ENCODE assay signal across 1 cellular context in the genomic region with DNA sequence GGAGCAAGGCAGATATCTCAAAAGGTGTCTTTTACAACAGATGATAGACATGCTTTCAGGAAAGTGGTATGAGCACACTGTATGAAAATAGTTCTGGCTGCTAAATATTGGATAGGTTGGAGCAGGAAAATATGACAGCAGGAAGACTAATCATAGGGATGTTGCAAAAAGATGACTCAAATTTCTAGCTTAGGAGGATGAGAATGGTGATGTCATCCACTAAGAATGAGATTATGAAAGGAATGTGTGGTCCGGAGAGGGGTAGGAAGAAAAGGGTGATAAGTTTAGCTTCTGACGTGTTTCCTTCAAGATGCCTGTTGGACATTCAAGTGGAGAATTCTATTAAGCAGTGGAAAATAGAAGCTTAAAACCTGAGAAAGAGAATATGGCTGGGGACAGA.
A peak's percentile ranks its signal among the peaks of the same experiment; 100 is the strongest.
TF ChIP-seq lines count a peak whose summit lies in the region.

No MANE protein-coding gene starts in this region.

TF ChIP-seq in HEK293, 187 proteins besides CTCF, POLR2A, EP300 and RAD21 (continued from another document and continues in another):
- TF ChIP-seq, protein P1, sequence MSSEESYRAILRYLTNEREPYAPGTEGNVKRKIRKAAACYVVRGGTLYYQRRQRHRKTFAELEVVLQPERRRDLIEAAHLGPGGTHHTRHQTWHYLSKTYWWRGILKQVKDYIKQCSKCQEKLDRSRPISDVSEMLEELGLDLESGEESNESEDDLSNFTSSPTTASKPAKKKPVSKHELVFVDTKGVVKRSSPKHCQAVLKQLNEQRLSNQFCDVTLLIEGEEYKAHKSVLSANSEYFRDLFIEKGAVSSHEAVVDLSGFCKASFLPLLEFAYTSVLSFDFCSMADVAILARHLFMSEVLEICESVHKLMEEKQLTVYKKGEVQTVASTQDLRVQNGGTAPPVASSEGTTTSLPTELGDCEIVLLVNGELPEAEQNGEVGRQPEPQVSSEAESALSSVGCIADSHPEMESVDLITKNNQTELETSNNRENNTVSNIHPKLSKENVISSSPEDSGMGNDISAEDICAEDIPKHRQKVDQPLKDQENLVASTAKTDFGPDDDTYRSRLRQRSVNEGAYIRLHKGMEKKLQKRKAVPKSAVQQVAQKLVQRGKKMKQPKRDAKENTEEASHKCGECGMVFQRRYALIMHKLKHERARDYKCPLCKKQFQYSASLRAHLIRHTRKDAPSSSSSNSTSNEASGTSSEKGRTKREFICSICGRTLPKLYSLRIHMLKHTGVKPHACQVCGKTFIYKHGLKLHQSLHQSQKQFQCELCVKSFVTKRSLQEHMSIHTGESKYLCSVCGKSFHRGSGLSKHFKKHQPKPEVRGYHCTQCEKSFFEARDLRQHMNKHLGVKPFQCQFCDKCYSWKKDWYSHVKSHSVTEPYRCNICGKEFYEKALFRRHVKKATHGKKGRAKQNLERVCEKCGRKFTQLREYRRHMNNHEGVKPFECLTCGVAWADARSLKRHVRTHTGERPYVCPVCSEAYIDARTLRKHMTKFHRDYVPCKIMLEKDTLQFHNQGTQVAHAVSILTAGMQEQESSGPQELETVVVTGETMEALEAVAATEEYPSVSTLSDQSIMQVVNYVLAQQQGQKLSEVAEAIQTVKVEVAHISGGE (tag by site-specific recombination; conservative IDR thresholded peaks at IDR 0.05; ENCODE audit: low read depth): no peak
- TF ChIP-seq ZNF391 (tag by site-specific recombination; IDR thresholded peaks at IDR 0.05; ENCODE audit: borderline replicate concordance, low read depth) (no peak), ZNF2 (tag by site-specific recombination; IDR thresholded peaks at IDR 0.05) (no peak), ZNF248 (tag by site-specific recombination; IDR thresholded peaks at IDR 0.05) (no peak), ZNF140 (tag by site-specific recombination; IDR thresholded peaks at IDR 0.05) (no peak), ZBTB7A (tag by site-specific recombination; IDR thresholded peaks at IDR 0.05; ENCODE audit: low read depth) (no peak), KLF9 (tag by site-specific recombination; IDR thresholded peaks at IDR 0.05; ENCODE audit: low read depth) (no peak), ZFP41 (tag by site-specific recombination; IDR thresholded peaks at IDR 0.05; ENCODE audit: borderline replicate concordance) (no peak), ZNF623 (tag by site-specific recombination; IDR thresholded peaks at IDR 0.05) (no peak), ZNF221 (tag by site-specific recombination; IDR thresholded peaks at IDR 0.05; ENCODE audit: borderline replicate concordance) (no peak), KLF8 (tag by site-specific recombination; IDR thresholded peaks at IDR 0.05) (peak; percentile 41; the same call in 1 of the 2 replicates), SP2 (tag by site-specific recombination; IDR thresholded peaks at IDR 0.05) (no peak), ZNF530 (tag by site-specific recombination; IDR thresholded peaks at IDR 0.05; ENCODE audit: low read depth) (no peak), KLF1 (tag by site-specific recombination; IDR thresholded peaks at IDR 0.05) (no peak), HOXA7 (CRISPR knock-in tag; IDR thresholded peaks at IDR 0.05; ENCODE audit: borderline replicate concordance) (no peak), PRDM1 (tag by site-specific recombination; IDR thresholded peaks at IDR 0.05) (peak; percentile 57; the same call in 1 of the 2 replicates), ZNF133 (tag by site-specific recombination; IDR thresholded peaks at IDR 0.05) (no peak), KLF10 (tag by site-specific recombination; IDR thresholded peaks at IDR 0.05) (no peak), ZNF174 (tag by site-specific recombination; IDR thresholded peaks at IDR 0.05) (no peak), ZNF660 (tag by site-specific recombination; IDR thresholded peaks at IDR 0.05) (no peak), SP7 (tag by site-specific recombination; IDR thresholded peaks at IDR 0.05) (peak; percentile 76), ZNF184 (tag by site-specific recombination; IDR thresholded peaks at IDR 0.05) (no peak), ZFP37 (tag by site-specific recombination; IDR thresholded peaks at IDR 0.05) (0 out of 2 replicates have a peak, but pooled peaks have one; percentile 33), IKZF3 (tag by site-specific recombination; IDR thresholded peaks at IDR 0.05) (no peak), ZNF747 (tag by site-specific recombination; IDR thresholded peaks at IDR 0.05) (no peak), ZNF10 (tag by site-specific recombination; IDR thresholded peaks at IDR 0.05) (no peak), KLF7 (tag by site-specific recombination; IDR thresholded peaks at IDR 0.05; ENCODE audit: borderline replicate concordance) (no peak), ZSCAN30 (tag by site-specific recombination; IDR thresholded peaks at IDR 0.05) (no peak), HOXD13 (CRISPR knock-in tag; IDR thresholded peaks at IDR 0.05; ENCODE audit: borderline replicate concordance) (no peak), ZNF610 (tag by site-specific recombination; IDR thresholded peaks at IDR 0.05; ENCODE audit: borderline replicate concordance) (no peak), ZNF324 (tag by site-specific recombination; IDR thresholded peaks at IDR 0.05) (no peak), ZBTB21 (tag by site-specific recombination; IDR thresholded peaks at IDR 0.05) (peak; percentile 78), HOXC10 (CRISPR knock-in tag; IDR thresholded peaks at IDR 0.05) (no peak), ZNF600 (tag by site-specific recombination; IDR thresholded peaks at IDR 0.05) (0 out of 2 replicates have a peak, but pooled peaks have one; percentile 42), TRIM28 (IDR thresholded peaks at IDR 0.05; ENCODE audit: borderline replicate concordance, low read length) (no peak), ZNF292 (tag by site-specific recombination; IDR thresholded peaks at IDR 0.05; ENCODE audit: borderline replicate concordance, low read depth) (no peak), ZFP69B (tag by site-specific recombination; IDR thresholded peaks at IDR 0.05) (no peak), GLI2 (tag by site-specific recombination; IDR thresholded peaks at IDR 0.05; ENCODE audit: borderline replicate concordance, low read depth) (no peak), ZNF585B (tag by site-specific recombination; IDR thresholded peaks at IDR 0.05) (no peak), ZNF521 (tag by site-specific recombination; IDR thresholded peaks at IDR 0.05) (no peak), ZBTB20 (tag by site-specific recombination; IDR thresholded peaks at IDR 0.05) (no peak)
- TF ChIP-seq, protein P2, sequence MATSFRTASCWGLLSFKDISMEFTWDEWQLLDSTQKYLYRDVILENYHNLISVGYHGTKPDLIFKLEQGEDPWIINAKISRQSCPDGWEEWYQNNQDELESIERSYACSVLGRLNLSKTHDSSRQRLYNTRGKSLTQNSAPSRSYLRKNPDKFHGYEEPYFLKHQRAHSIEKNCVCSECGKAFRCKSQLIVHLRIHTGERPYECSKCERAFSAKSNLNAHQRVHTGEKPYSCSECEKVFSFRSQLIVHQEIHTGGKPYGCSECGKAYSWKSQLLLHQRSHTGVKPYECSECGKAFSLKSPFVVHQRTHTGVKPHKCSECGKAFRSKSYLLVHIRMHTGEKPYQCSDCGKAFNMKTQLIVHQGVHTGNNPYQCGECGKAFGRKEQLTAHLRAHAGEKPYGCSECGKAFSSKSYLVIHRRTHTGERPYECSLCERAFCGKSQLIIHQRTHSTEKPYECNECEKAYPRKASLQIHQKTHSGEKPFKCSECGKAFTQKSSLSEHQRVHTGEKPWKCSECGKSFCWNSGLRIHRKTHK (tag by site-specific recombination; IDR thresholded peaks at IDR 0.05): no peak
- TF ChIP-seq, protein P3, sequence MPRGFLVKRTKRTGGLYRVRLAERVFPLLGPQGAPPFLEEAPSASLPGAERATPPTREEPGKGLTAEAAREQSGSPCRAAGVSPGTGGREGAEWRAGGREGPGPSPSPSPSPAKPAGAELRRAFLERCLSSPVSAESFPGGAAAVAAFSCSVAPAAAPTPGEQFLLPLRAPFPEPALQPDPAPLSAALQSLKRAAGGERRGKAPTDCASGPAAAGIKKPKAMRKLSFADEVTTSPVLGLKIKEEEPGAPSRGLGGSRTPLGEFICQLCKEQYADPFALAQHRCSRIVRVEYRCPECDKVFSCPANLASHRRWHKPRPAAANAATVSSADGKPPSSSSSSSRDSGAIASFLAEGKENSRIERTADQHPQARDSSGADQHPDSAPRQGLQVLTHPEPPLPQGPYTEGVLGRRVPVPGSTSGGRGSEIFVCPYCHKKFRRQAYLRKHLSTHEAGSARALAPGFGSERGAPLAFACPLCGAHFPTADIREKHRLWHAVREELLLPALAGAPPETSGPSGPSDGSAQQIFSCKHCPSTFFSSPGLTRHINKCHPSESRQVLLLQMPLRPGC (tag by site-specific recombination; IDR thresholded peaks at IDR 0.05): no peak
- TF ChIP-seq, protein P4, sequence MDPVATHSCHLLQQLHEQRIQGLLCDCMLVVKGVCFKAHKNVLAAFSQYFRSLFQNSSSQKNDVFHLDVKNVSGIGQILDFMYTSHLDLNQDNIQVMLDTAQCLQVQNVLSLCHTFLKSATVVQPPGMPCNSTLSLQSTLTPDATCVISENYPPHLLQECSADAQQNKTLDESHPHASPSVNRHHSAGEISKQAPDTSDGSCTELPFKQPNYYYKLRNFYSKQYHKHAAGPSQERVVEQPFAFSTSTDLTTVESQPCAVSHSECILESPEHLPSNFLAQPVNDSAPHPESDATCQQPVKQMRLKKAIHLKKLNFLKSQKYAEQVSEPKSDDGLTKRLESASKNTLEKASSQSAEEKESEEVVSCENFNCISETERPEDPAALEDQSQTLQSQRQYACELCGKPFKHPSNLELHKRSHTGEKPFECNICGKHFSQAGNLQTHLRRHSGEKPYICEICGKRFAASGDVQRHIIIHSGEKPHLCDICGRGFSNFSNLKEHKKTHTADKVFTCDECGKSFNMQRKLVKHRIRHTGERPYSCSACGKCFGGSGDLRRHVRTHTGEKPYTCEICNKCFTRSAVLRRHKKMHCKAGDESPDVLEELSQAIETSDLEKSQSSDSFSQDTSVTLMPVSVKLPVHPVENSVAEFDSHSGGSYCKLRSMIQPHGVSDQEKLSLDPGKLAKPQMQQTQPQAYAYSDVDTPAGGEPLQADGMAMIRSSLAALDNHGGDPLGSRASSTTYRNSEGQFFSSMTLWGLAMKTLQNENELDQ (tag by site-specific recombination; IDR thresholded peaks at IDR 0.05; ENCODE audit: low read depth): no peak
- TF ChIP-seq, protein P5, sequence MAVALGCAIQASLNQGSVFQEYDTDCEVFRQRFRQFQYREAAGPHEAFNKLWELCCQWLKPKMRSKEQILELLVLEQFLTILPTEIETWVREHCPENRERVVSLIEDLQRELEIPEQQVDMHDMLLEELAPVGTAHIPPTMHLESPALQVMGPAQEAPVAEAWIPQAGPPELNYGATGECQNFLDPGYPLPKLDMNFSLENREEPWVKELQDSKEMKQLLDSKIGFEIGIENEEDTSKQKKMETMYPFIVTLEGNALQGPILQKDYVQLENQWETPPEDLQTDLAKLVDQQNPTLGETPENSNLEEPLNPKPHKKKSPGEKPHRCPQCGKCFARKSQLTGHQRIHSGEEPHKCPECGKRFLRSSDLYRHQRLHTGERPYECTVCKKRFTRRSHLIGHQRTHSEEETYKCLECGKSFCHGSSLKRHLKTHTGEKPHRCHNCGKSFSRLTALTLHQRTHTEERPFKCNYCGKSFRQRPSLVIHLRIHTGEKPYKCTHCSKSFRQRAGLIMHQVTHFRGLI (tag by site-specific recombination; IDR thresholded peaks at IDR 0.05): no peak
- TF ChIP-seq, protein P6, sequence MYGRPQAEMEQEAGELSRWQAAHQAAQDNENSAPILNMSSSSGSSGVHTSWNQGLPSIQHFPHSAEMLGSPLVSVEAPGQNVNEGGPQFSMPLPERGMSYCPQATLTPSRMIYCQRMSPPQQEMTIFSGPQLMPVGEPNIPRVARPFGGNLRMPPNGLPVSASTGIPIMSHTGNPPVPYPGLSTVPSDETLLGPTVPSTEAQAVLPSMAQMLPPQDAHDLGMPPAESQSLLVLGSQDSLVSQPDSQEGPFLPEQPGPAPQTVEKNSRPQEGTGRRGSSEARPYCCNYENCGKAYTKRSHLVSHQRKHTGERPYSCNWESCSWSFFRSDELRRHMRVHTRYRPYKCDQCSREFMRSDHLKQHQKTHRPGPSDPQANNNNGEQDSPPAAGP (tag by site-specific recombination; IDR thresholded peaks at IDR 0.05): no peak
- TF ChIP-seq, protein P7, sequence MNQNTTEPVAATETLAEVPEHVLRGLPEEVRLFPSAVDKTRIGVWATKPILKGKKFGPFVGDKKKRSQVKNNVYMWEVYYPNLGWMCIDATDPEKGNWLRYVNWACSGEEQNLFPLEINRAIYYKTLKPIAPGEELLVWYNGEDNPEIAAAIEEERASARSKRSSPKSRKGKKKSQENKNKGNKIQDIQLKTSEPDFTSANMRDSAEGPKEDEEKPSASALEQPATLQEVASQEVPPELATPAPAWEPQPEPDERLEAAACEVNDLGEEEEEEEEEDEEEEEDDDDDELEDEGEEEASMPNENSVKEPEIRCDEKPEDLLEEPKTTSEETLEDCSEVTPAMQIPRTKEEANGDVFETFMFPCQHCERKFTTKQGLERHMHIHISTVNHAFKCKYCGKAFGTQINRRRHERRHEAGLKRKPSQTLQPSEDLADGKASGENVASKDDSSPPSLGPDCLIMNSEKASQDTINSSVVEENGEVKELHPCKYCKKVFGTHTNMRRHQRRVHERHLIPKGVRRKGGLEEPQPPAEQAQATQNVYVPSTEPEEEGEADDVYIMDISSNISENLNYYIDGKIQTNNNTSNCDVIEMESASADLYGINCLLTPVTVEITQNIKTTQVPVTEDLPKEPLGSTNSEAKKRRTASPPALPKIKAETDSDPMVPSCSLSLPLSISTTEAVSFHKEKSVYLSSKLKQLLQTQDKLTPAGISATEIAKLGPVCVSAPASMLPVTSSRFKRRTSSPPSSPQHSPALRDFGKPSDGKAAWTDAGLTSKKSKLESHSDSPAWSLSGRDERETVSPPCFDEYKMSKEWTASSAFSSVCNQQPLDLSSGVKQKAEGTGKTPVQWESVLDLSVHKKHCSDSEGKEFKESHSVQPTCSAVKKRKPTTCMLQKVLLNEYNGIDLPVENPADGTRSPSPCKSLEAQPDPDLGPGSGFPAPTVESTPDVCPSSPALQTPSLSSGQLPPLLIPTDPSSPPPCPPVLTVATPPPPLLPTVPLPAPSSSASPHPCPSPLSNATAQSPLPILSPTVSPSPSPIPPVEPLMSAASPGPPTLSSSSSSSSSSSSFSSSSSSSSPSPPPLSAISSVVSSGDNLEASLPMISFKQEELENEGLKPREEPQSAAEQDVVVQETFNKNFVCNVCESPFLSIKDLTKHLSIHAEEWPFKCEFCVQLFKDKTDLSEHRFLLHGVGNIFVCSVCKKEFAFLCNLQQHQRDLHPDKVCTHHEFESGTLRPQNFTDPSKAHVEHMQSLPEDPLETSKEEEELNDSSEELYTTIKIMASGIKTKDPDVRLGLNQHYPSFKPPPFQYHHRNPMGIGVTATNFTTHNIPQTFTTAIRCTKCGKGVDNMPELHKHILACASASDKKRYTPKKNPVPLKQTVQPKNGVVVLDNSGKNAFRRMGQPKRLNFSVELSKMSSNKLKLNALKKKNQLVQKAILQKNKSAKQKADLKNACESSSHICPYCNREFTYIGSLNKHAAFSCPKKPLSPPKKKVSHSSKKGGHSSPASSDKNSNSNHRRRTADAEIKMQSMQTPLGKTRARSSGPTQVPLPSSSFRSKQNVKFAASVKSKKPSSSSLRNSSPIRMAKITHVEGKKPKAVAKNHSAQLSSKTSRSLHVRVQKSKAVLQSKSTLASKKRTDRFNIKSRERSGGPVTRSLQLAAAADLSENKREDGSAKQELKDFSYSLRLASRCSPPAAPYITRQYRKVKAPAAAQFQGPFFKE (tag by site-specific recombination; IDR thresholded peaks at IDR 0.05; ENCODE audit: borderline replicate concordance): no peak
